In genomic region chr11:129375731-129376657, GRCh38 we compare ENCODE assay signal across 8 cellular contexts. TPM values are rescaled to one million over a fixed set of nuclear protein-coding genes. Genes with fewer than 3 reads are reported as not detected.
DNase-seq lines count a peak whose midpoint lies in the region; ATAC-seq and TF ChIP-seq lines count a peak whose summit lies in the region.

TSS of gene BARX2 (plus strand) at chr11:129375848. CDS start at chr11:129376036, 188 bp downstream.

- no peak within 1 kb of the TSS for H3K27ac ChIP-seq in HUES64 (ENCODE audit: low read depth, low read length)
- H3K27ac ChIP-seq in fibroblast of lung (ENCODE audit: insufficient read depth, low read length), result no peak within 1 kb of the TSS
- no peak within 1 kb of the TSS for H3K27ac ChIP-seq in aorta (ENCODE audit: low read depth in 1 of 2, low read length in 2 of 2)

- intact Hi-C loops in aorta (cut with DNase I), result no loop called here

- ATAC-seq in GM19023 (IDR thresholded peaks at IDR 0.05; ENCODE audit: unreplicated experiment), result no peak
- ATAC-seq in aorta (ENCODE audit: low FRiP score), result no peak
- ATAC-seq in HG03457 (IDR thresholded peaks at IDR 0.05; ENCODE audit: unreplicated experiment), result no peak

- H3K4me1 Mint-ChIP-seq in activated CD4-positive, alpha-beta T cell treated with anti-CD3 and anti-CD28 coated beads, Interleukin-2, amount 10 ng/mL, durations not matched to agents 7 days and 5 days, result peaks cover 26% of the 10 kb centered on the region
- H3K4me1 Mint-ChIP-seq in nephron, result peaks cover 36% of the 10 kb centered on the region

- peak within 1 kb of the TSS; percentile 36 for H3K27ac Mint-ChIP-seq in activated CD4-positive, alpha-beta T cell treated with anti-CD3 and anti-CD28 coated beads, Interleukin-2, amount 10 ng/mL, durations not matched to agents 7 days and 5 days
- H3K27ac Mint-ChIP-seq in nephron, result peak within 1 kb of the TSS in 2 of 3 experiments; percentile 32 to 67

- H3K27me3 ChIP-seq in HUES64 (ENCODE audit: insufficient read depth, low read length) (peaks cover 96% of the 10 kb centered on the region), fibroblast of lung (ENCODE audit: control insufficient read depth, insufficient read depth, low read length) (peaks cover 55% of the 10 kb centered on the region), aorta (ENCODE audit: control insufficient read depth in 1 of 2, insufficient read depth in 2 of 2, low read length in 1 of 2) (no peaks in the 10 kb centered on the region)

- TF ChIP-seq CTCF in fibroblast of lung (conservative IDR thresholded peaks at IDR 0.05 in 1 of 2, IDR thresholded peaks at IDR 0.05 in 1 of 2; ENCODE audit: low read depth in 1 of 2, low read length in 2 of 2) (peak; percentile 50 to 70), nephron (IDR thresholded peaks at IDR 0.05; ENCODE audit: unreplicated experiment in 3 of 3) (peak; percentile 48 to 61 (median 56))

- peak within 1 kb of the TSS; percentile 13 for H3K4me2 ChIP-seq in fibroblast of lung (ENCODE audit: extremely low read depth, insufficient read depth, low read length)

- no peaks in the 10 kb centered on the region for H4K20me1 ChIP-seq in fibroblast of lung (ENCODE audit: control insufficient read depth, extremely low read depth, insufficient read depth, low read length)

- POLR2A ChIA-PET in activated CD4-positive, alpha-beta T cell treated with anti-CD3 and anti-CD28 coated beads, Interleukin-2, amount 10 ng/mL, durations not matched to agents 7 days and 5 days (lab: Charles Lee), result no interaction called here

- H3K27me3 Mint-ChIP-seq in activated CD4-positive, alpha-beta T cell treated with anti-CD3 and anti-CD28 coated beads, Interleukin-2, amount 10 ng/mL, durations not matched to agents 7 days and 5 days, result peaks cover 82% of the 10 kb centered on the region
- peaks cover 89% of the 10 kb centered on the region for H3K27me3 Mint-ChIP-seq in nephron (ENCODE audit: low read depth)

- no peaks in the 10 kb centered on the region for H3K36me3 Mint-ChIP-seq in activated CD4-positive, alpha-beta T cell treated with anti-CD3 and anti-CD28 coated beads, Interleukin-2, amount 10 ng/mL, durations not matched to agents 7 days and 5 days (ENCODE audit: low read depth)
- H3K36me3 Mint-ChIP-seq in nephron (ENCODE audit: low read depth), result no peaks in the 10 kb centered on the region

- CTCF ChIA-PET in activated CD4-positive, alpha-beta T cell treated with anti-CD3 and anti-CD28 coated beads, Interleukin-2, amount 10 ng/mL, durations not matched to agents 7 days and 5 days (lab: Charles Lee), result interaction anchor here (0.8 to 1.6 kb wide), 5 partner anchors 12 to 375 kb away, joined by 3 to 4 read pairs (median 3); no protein-coding TSS in a partner anchor

- H3K9ac ChIP-seq in HUES64 (ENCODE audit: low read depth, low read length) (no peak within 1 kb of the TSS; the same call in 1 of the 2 replicates), fibroblast of lung (ENCODE audit: insufficient read depth, low read length) (no peak within 1 kb of the TSS)

- no peaks in the 10 kb centered on the region for H3K79me2 ChIP-seq in fibroblast of lung (ENCODE audit: control insufficient read depth, insufficient read depth, low read length)

- H3K4me1 ChIP-seq in HUES64 (ENCODE audit: insufficient read depth, low read length) (0 out of 2 replicates have a peak, but pooled peaks cover 5% of the 10 kb centered on the region), fibroblast of lung (ENCODE audit: control insufficient read depth, extremely low read depth, insufficient read depth, low read length) (no peaks in the 10 kb centered on the region), aorta (ENCODE audit: control insufficient read depth in 1 of 2, insufficient read depth in 2 of 2, low read length in 2 of 2) (no peaks in the 10 kb centered on the region)

- H3K9me3 ChIP-seq in HUES64 (ENCODE audit: insufficient read depth, low read depth, low read length) (no peaks in the 10 kb centered on the region), fibroblast of lung (ENCODE audit: control insufficient read depth, insufficient read depth, low read depth, low read length) (no peaks in the 10 kb centered on the region), aorta (ENCODE audit: control insufficient read depth, low read length) (no peaks in the 10 kb centered on the region)

- 3% methylated on average over 85 of the region's 85 CpGs for WGBS in HUES64
- 3 to 4% methylated on average over 63 to 85 of the region's 85 CpGs for WGBS in aorta, 2 donors

- H3K36me3 ChIP-seq in HUES64 (ENCODE audit: insufficient read depth, low read length) (no peaks in the 10 kb centered on the region), fibroblast of lung (ENCODE audit: control insufficient read depth, insufficient read depth, low read length) (no peaks in the 10 kb centered on the region), aorta (ENCODE audit: control insufficient read depth in 1 of 2, insufficient read depth in 2 of 2, low read length in 1 of 2) (no peaks in the 10 kb centered on the region)

- H2AFZ ChIP-seq in fibroblast of lung (ENCODE audit: low read length), result no peak within 1 kb of the TSS

- peak within 1 kb of the TSS; percentile 62 for H3K4me3 Mint-ChIP-seq in activated CD4-positive, alpha-beta T cell treated with anti-CD3 and anti-CD28 coated beads, Interleukin-2, amount 10 ng/mL, durations not matched to agents 7 days and 5 days
- peak within 1 kb of the TSS; percentile 85 to 91 (median 90) for H3K4me3 Mint-ChIP-seq in nephron

- H3K4me3 ChIP-seq in HUES64 (ENCODE audit: low read length) (peak within 1 kb of the TSS; percentile 49), fibroblast of lung (replicated peaks in 1 of 4; ENCODE audit: control extremely low read depth in 1 of 4, insufficient read depth in 1 of 4, low read depth in 3 of 4, low read length in 4 of 4) (peak within 1 kb of the TSS in 2 of 4 experiments; percentile 10 to 22), aorta (ENCODE audit: low read length in 2 of 2) (peak within 1 kb of the TSS in 1 of 2 donors; percentile 9)

- DNase-seq in DMS114 treated with DMSO at 0.1 percent for 48 hours (lab: John Stamatoyannopoulos, UW; ENCODE audit: unreplicated experiment) (peak; percentile 28), fibroblast of lung (ENCODE audit: low read depth in 2 of 2) (peak; percentile 66 to 71), aorta (no peak)
- DNase-seq in activated CD4-positive, alpha-beta T cell treated with anti-CD3 and anti-CD28 coated beads, Interleukin-2, amount 10 ng/mL, durations not matched to agents 7 days and 5 days, result peak; percentile 24

- no peaks in the 10 kb centered on the region for H3K9me3 Mint-ChIP-seq in activated CD4-positive, alpha-beta T cell treated with anti-CD3 and anti-CD28 coated beads, Interleukin-2, amount 10 ng/mL, durations not matched to agents 7 days and 5 days
- H3K9me3 Mint-ChIP-seq in nephron, result no peaks in the 10 kb centered on the region

RNA-seq across cellular contexts. Expression of gene BARX2, which starts in this region (rescaled TPM):
- polyA plus RNA-seq in HUES64 (2013, experiment 1 of 2), result not detected
- not detected for polyA plus RNA-seq in HUES64 (2013, experiment 2 of 2)
- not detected for total RNA-seq in activated CD4-positive, alpha-beta T cell treated with anti-CD3 and anti-CD28 coated beads, Interleukin-2, amount 10 ng/mL, durations not matched to agents 7 days and 5 days
- not detected in 2 replicates for total RNA-seq in fibroblast of lung
- polyA plus RNA-seq in fibroblast of lung, result not detected in 2 replicates
- polyA plus RNA-seq in fibroblast of lung (2012), result not detected in 2 replicates
- not detected in 2 replicates for polyA minus RNA-seq in fibroblast of lung (ENCODE audit: low replicate concordance)
- not detected for total RNA-seq in aorta
- 1 to 10 TPM in 1 of 2 donors, under 1 TPM in 1; 0.05 to 1.5 TPM for polyA plus RNA-seq in aorta

Comparison
In these comparisons a context has a peak if more than half of its experiments do, and no peak if none do; other contexts are left out.
1. Peak in DNase-seq in activated CD4-positive, alpha-beta T cell treated with anti-CD3 and anti-CD28 coated beads, Interleukin-2, amount 10 ng/mL, durations not matched to agents 7 days and 5 days; RNA of the gene not detected or under 1 TPM.
2. Peak in DNase-seq and H3K4me2 ChIP-seq in fibroblast of lung; RNA of the gene not detected or under 1 TPM.